ENCODE assay signal across 8 cellular contexts in the genomic region with DNA sequence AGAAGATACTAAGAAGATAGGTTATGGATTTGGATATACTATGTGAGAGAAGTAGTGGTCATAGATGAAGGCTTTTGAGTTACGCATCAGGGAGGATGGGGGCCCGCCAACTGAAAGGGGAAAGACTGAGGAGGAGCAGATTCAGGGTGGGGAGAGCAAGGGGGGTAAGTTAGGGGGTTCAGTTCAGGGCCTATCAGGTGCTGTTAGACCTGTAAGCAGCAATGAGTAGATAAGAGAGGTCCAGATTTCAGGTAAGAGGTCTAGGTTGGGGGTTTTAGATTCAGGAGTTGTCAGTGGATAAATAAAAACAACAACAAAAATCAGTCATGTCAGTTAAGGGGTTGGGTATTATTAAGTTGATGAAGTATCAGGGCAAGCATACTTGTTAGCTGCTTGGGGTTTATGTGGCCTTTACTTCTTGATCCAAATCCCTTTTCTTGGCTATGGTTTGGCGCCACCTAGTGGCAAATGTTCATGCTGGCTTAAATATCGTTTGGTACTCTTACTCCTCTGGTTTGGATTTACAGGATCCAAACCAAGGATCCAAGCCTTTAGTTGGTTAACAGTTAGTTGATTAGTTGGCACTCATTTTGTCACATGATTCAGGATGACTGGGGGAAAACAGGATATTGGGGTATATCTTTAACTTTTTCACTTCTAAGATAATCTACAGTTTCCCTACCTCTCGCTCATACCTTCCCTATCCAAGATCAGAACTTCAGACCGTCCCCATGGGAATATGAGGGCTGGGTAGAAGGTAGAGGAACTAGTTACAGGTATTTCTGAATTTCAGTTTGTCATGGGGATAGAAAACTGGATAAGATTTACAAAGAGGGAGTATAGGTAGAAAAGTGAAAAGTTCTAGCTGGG.
A peak's percentile ranks its signal among the peaks of the same experiment; 100 is the strongest.
DNase-seq lines count a peak whose midpoint lies in the region; ATAC-seq lines count a peak whose summit lies in the region.

No MANE protein-coding gene starts in this region.

- H3K27ac ChIP-seq in effector memory CD4-positive, alpha-beta T cell (ENCODE audit: insufficient read depth, low read length, poor library complexity, severe bottlenecking): peak overlapping the region; percentile 28

- CTCF ChIA-PET in activated CD8-positive, alpha-beta T cell treated with anti-CD3 and anti-CD28 coated beads, Interleukin-2, amount 10 ng/mL, durations not matched to agents 7 days and 5 days (lab: Charles Lee): interaction anchor here (0.7 to 3.7 kb wide), 29 partner anchors 9 to 371 kb away, joined by 3 to 49 read pairs (median 5); partner anchors contain the start of genes MAP3K9, MED6 and PCNX1

- H3K4me1 ChIP-seq in effector memory CD4-positive, alpha-beta T cell (ENCODE audit: control insufficient read depth, insufficient read depth, low read length, poor library complexity, severe bottlenecking): peaks cover 11% of the 10 kb centered on the region

- no peak overlapping the region for H3K4me3 Mint-ChIP-seq in activated CD8-positive, alpha-beta T cell treated with anti-CD3 and anti-CD28 coated beads, Interleukin-2, amount 10 ng/mL, durations not matched to agents 7 days and 5 days
- H3K4me3 Mint-ChIP-seq in memory B cell: no peak overlapping the region

- no peaks in the 10 kb centered on the region for H3K9me3 ChIP-seq in effector memory CD4-positive, alpha-beta T cell (ENCODE audit: control insufficient read depth, low read length)

- peaks cover 23% of the 10 kb centered on the region for H3K4me1 Mint-ChIP-seq in activated CD8-positive, alpha-beta T cell treated with anti-CD3 and anti-CD28 coated beads, Interleukin-2, amount 10 ng/mL, durations not matched to agents 7 days and 5 days (ENCODE audit: low read depth)
- peaks cover 5% of the 10 kb centered on the region for H3K4me1 Mint-ChIP-seq in memory B cell

- POLR2A ChIA-PET in activated CD8-positive, alpha-beta T cell treated with anti-CD3 and anti-CD28 coated beads, Interleukin-2, amount 10 ng/mL, durations not matched to agents 7 days and 5 days (lab: Charles Lee): interaction anchor here (0.7 to 1.5 kb wide), 3 partner anchors 27 to 1205 kb away, joined by 3 read pairs; partner anchors contain the start of gene PCNX1

- peaks cover 35% of the 10 kb centered on the region for H3K36me3 Mint-ChIP-seq in activated CD8-positive, alpha-beta T cell treated with anti-CD3 and anti-CD28 coated beads, Interleukin-2, amount 10 ng/mL, durations not matched to agents 7 days and 5 days (ENCODE audit: low read depth)
- H3K36me3 Mint-ChIP-seq in memory B cell: peaks cover 23% of the 10 kb centered on the region

- H3K27me3 ChIP-seq in effector memory CD4-positive, alpha-beta T cell (replicated peaks; ENCODE audit: control insufficient read depth, insufficient read depth, low read length, poor library complexity, severe bottlenecking): no peaks in the 10 kb centered on the region

- H3K4me3 ChIP-seq in effector memory CD4-positive, alpha-beta T cell (ENCODE audit: insufficient read depth, low read depth, low read length, poor library complexity, severe bottlenecking): no peak overlapping the region

- peaks cover 26% of the 10 kb centered on the region for H3K36me3 ChIP-seq in effector memory CD4-positive, alpha-beta T cell (ENCODE audit: control insufficient read depth, insufficient read depth, low read length)

- no peaks in the 10 kb centered on the region for H3K9me3 Mint-ChIP-seq in activated CD8-positive, alpha-beta T cell treated with anti-CD3 and anti-CD28 coated beads, Interleukin-2, amount 10 ng/mL, durations not matched to agents 7 days and 5 days (ENCODE audit: insufficient read depth)
- H3K9me3 Mint-ChIP-seq in memory B cell: no peaks in the 10 kb centered on the region

- H3K27me3 Mint-ChIP-seq in activated CD8-positive, alpha-beta T cell treated with anti-CD3 and anti-CD28 coated beads, Interleukin-2, amount 10 ng/mL, durations not matched to agents 7 days and 5 days (ENCODE audit: low read depth): no peaks in the 10 kb centered on the region
- no peaks in the 10 kb centered on the region for H3K27me3 Mint-ChIP-seq in memory B cell

- peak overlapping the region; percentile 54 for H3K27ac Mint-ChIP-seq in activated CD8-positive, alpha-beta T cell treated with anti-CD3 and anti-CD28 coated beads, Interleukin-2, amount 10 ng/mL, durations not matched to agents 7 days and 5 days
- peak overlapping the region; percentile 3 for H3K27ac Mint-ChIP-seq in memory B cell

- DNase-seq in COR-L47 (lab: John Stamatoyannopoulos, UW) (peak; percentile 43), HS-27A (ENCODE audit: low read depth) (peak; percentile 63), NK-92 (lab: John Stamatoyannopoulos, UW; ENCODE audit: unreplicated experiment) (peak; percentile 21), memory B cell (ENCODE audit: low spot score in 2 of 2) (peak; percentile 78 to 82)
- peak; percentile 90 for DNase-seq in activated CD8-positive, alpha-beta T cell treated with anti-CD3 and anti-CD28 coated beads, Interleukin-2, amount 10 ng/mL, durations not matched to agents 7 days and 5 days
- DNase-seq in effector memory CD4-positive, alpha-beta T cell: peak; percentile 61 to 80 (median 70)
- DNase-seq in stimulated activated CD8-positive, alpha-beta memory T cell treated with anti-CD3 and anti-CD28 coated beads, Interleukin-15, amount 100 ng/mL, for 4 hours (ENCODE audit: low read depth in 2 of 2): peak; percentile 41 to 75

- peak; percentile 81 for ATAC-seq in activated CD8-positive, alpha-beta T cell treated with anti-CD3 and anti-CD28 coated beads, Interleukin-2, amount 10 ng/mL, durations not matched to agents 7 days and 5 days
- ATAC-seq in memory B cell (ENCODE audit: low read depth): peak; percentile 81
- ATAC-seq in HG03280 (IDR thresholded peaks at IDR 0.05; ENCODE audit: unreplicated experiment): no peak

Comparison
In these comparisons a context has a peak if more than half of its experiments do, and no peak if none do; other contexts are left out.
1. DNase-seq: peak in every context shown above with its lines; median percentile 90 in activated CD8-positive, alpha-beta T cell treated with anti-CD3 and anti-CD28 coated beads, Interleukin-2, amount 10 ng/mL, durations not matched to agents 7 days and 5 days; 80 in memory B cell; 70 in effector memory CD4-positive, alpha-beta T cell; 63 in HS-27A; 58 in stimulated activated CD8-positive, alpha-beta memory T cell treated with anti-CD3 and anti-CD28 coated beads, Interleukin-15, amount 100 ng/mL, for 4 hours; 43 in COR-L47; 21 in NK-92.